29 cellular contexts compared by ENCODE assay signal in genomic region chr6:107344981-107345380, GRCh38.
"Had no signal": no experiment of that assay in that cellular context is flagged by ENCODE, and none has a peak within 500 bp of the region (broad histone marks: within the 10 kb centered on the region; RNA-seq: fewer than 3 reads in every experiment).

No MANE protein-coding gene starts in this region.

- H3K9ac ChIP-seq: neural progenitor cell had no signal

- H2AFZ ChIP-seq: neural progenitor cell had no signal

- H3K36me3 ChIP-seq: ascending aorta, cardiac muscle cell, colonic mucosa, gastrocnemius medialis, left ventricle myocardium inferior, neural progenitor cell, right atrium auricular region, stomach, thyroid gland, upper lobe of left lung, vagina had no signal

- H3K4me1 ChIP-seq: colonic mucosa, gastrocnemius medialis, left ventricle myocardium inferior, neural progenitor cell, right atrium auricular region, stomach, upper lobe of left lung, vagina had no signal

- H3K27me3 ChIP-seq: ascending aorta, cardiac muscle cell, colonic mucosa, dorsolateral prefrontal cortex, gastrocnemius medialis, neural progenitor cell, right atrium auricular region, stomach, thyroid gland, upper lobe of left lung, vagina had no signal

- H3K4me3 ChIP-seq: ascending aorta, cardiac muscle cell, colonic mucosa, dorsolateral prefrontal cortex, gastrocnemius medialis, left ventricle myocardium inferior, lung, neural progenitor cell, right atrium auricular region, stomach, thyroid gland, upper lobe of left lung, vagina had no signal

- ATAC-seq: gastrocnemius medialis; natural killer cell; stimulated activated naive B cell treated with anti-CD40 and anti-IgM and Interleukin-4, amounts not matched to agents 10 μg/mL and 1 μg/mL and 100 μg/mL, for 72 hours had no signal

- H3K4me2 ChIP-seq: neural progenitor cell had no signal

- H3K9me3 ChIP-seq: ascending aorta, colonic mucosa, gastrocnemius medialis, left ventricle myocardium inferior, right atrium auricular region, stomach, thyroid gland, upper lobe of left lung, vagina had no signal

- DNase-seq: activated CD4-positive, alpha-beta T cell treated with anti-CD3 and anti-CD28 coated beads for 4 hours; activated CD4-positive, alpha-beta T cell treated with anti-CD3 and anti-CD28 coated beads, Interleukin-2, amount 50 U/mL, for 4 hours; activated gamma-delta T cell; activated naive CD4-positive, alpha-beta T cell treated with anti-CD3 and anti-CD28 coated beads, Interleukin-2, amount 10 ng/mL, durations not matched to agents 7 days and 5 days; activated naive CD8-positive, alpha-beta T cell treated with anti-CD3 and anti-CD28 coated beads, Interleukin-2, amount 10 ng/mL, durations not matched to agents 7 days and 5 days; cerebellar nuclear complex; colonic mucosa; dorsolateral prefrontal cortex; effector memory CD4-positive, alpha-beta T cell; erythroblast; gastrocnemius medialis; glutamatergic neuron; islet precursor cell; left ventricle myocardium inferior; mesendoderm; natural killer cell; occipital lobe; stimulated activated CD4-positive, alpha-beta T cell treated with anti-CD3 and anti-CD28 coated beads, Interleukin-15, amount 100 ng/mL, for 24 hours; stimulated activated CD4-positive, alpha-beta T cell treated with anti-CD3 and anti-CD28 coated beads, Interleukin-2, amount 100 ng/mL, for 24 hours; stimulated activated naive B cell treated with anti-CD40 and anti-IgM and Interleukin-4, amounts not matched to agents 10 μg/mL and 1 μg/mL and 100 μg/mL, for 72 hours; stomach; thyroid gland; upper lobe of left lung had no signal

- H3K27ac ChIP-seq: ascending aorta, cardiac muscle cell, colonic mucosa, dorsolateral prefrontal cortex, gastrocnemius medialis, left ventricle myocardium inferior, neural progenitor cell, right atrium auricular region, stomach, thyroid gland, upper lobe of left lung, vagina had no signal
